Comparison of ENCODE assay signal across 8 cellular contexts in genomic region chr13:32316030-32316344, GRCh38. TPM values are rescaled to one million over a fixed set of nuclear protein-coding genes. Genes with fewer than 3 reads are reported as not detected.
DNase-seq lines count a peak whose midpoint lies in the region; ATAC-seq and TF ChIP-seq lines count a peak whose summit lies in the region.

No MANE protein-coding gene starts in this region.

- H3K27ac Mint-ChIP-seq in GM23338 (peak overlapping the region; percentile 99), chondrocyte (ENCODE audit: unreplicated experiment) (peak overlapping the region; percentile 97), naive B cell (peak overlapping the region; percentile 100)

- H2AFZ ChIP-seq in GM23338 = peak overlapping the region; percentile 18; the same call in 1 of the 2 replicates

- H3K4me1 ChIP-seq in GM23338 (ENCODE audit: insufficient read depth) = no peaks in the 10 kb centered on the region; the same call in 1 of the 2 replicates

- H3K9me3 ChIP-seq in MG63 = no peaks in the 10 kb centered on the region

- H3K9me2 ChIP-seq in GM23338 (ENCODE audit: insufficient read depth) = no peaks in the 10 kb centered on the region

- no peaks in the 10 kb centered on the region for H3K79me2 ChIP-seq in GM23338 (replicated peaks; ENCODE audit: insufficient read depth)

- H3K27me3 ChIP-seq in GM23338 (ENCODE audit: insufficient read depth) (no peaks in the 10 kb centered on the region), MG63 (no peaks in the 10 kb centered on the region)

- H3K4me2 ChIP-seq in GM23338 = peak overlapping the region; percentile 76

- H3F3A ChIP-seq in GM23338 (replicated peaks; ENCODE audit: low read depth) = no peaks in the 10 kb centered on the region

- H3K9me3 Mint-ChIP-seq in GM23338 = no peaks in the 10 kb centered on the region
- H3K9me3 Mint-ChIP-seq in chondrocyte (ENCODE audit: low read depth) = no peaks in the 10 kb centered on the region
- peaks cover 0 to 2% (median 0%) of the 10 kb centered on the region in 7 donors for H3K9me3 Mint-ChIP-seq in naive B cell

- DNase-seq in GM23338 (ENCODE audit: low spot score) (no peak), MG63 (no peak), chondrocyte (ENCODE audit: low spot score) (no peak), naive B cell (no peak), SIG-M5 treated with dmso at 0.1 percent for 504 hours (lab: John Stamatoyannopoulos, UW; ENCODE audit: unreplicated experiment) (no peak), NCI-H1417 (lab: John Stamatoyannopoulos, UW) (no peak)
- no peak for DNase-seq in stimulated activated CD4-positive, alpha-beta T cell treated with anti-CD3 and anti-CD28 coated beads, Interleukin-4, amount 100 ng/mL, for 24 hours

- H4K20me1 ChIP-seq in GM23338 (replicated peaks; ENCODE audit: insufficient read depth) = no peaks in the 10 kb centered on the region

- H3K27me3 Mint-ChIP-seq in GM23338 (ENCODE audit: insufficient read depth, low read depth, poor library complexity) (peaks cover 8% of the 10 kb centered on the region), chondrocyte (ENCODE audit: low read depth) (no peaks in the 10 kb centered on the region), naive B cell (no peaks in the 10 kb centered on the region)

- peak; percentile 60 for ATAC-seq in GM18511 (IDR thresholded peaks at IDR 0.05; ENCODE audit: unreplicated experiment)
- ATAC-seq in GM23338 = peak; percentile 19
- ATAC-seq in naive B cell (ENCODE audit: low read depth in 2 of 2) = peak; percentile 6 to 10

- H3K36me3 ChIP-seq in GM23338 (ENCODE audit: insufficient read depth) = peaks cover 8% of the 10 kb centered on the region; the same call in 1 of the 2 replicates
- H3K36me3 ChIP-seq in MG63 = peaks cover 25% of the 10 kb centered on the region

- H3K4me3 ChIP-seq in GM23338 (peak overlapping the region; percentile 65), MG63 (peak overlapping the region; percentile 77)

- TF ChIP-seq CTCF in GM23338 (conservative IDR thresholded peaks at IDR 0.05; ENCODE audit: low read depth in 2 of 2) = no peak
- no peak for TF ChIP-seq CTCF in chondrocyte (IDR thresholded peaks at IDR 0.05)

- H3K36me3 Mint-ChIP-seq in GM23338 (ENCODE audit: low read depth) = peaks cover 16% of the 10 kb centered on the region
- no peaks in the 10 kb centered on the region for H3K36me3 Mint-ChIP-seq in chondrocyte (ENCODE audit: low read depth)
- peaks cover 0 to 7% of the 10 kb centered on the region in 2 donors for H3K36me3 Mint-ChIP-seq in naive B cell

- H3K27ac ChIP-seq in GM23338 (ENCODE audit: low read depth) = peak overlapping the region; percentile 93

- peak overlapping the region; percentile 88 for H3K4me3 Mint-ChIP-seq in GM23338
- H3K4me3 Mint-ChIP-seq in chondrocyte (ENCODE audit: unreplicated experiment) = peak overlapping the region; percentile 92
- H3K4me3 Mint-ChIP-seq in naive B cell = peak overlapping the region; percentile 94 to 99 (median 96)

- H3K4me1 Mint-ChIP-seq in GM23338 = peaks cover 10% of the 10 kb centered on the region; the same call in 2 of the 3 replicates
- peaks cover 19% of the 10 kb centered on the region for H3K4me1 Mint-ChIP-seq in chondrocyte (ENCODE audit: low read depth)
- peaks cover 0 to 21% (median 18%) of the 10 kb centered on the region in 3 donors for H3K4me1 Mint-ChIP-seq in naive B cell

TF ChIP-seq in GM23338, 12 proteins besides CTCF, POLR2A, EP300 and RAD21 (continues in another document):
- no peak for TF ChIP-seq NANOG (IDR thresholded peaks at IDR 0.05; ENCODE audit: borderline replicate concordance)
- TF ChIP-seq, protein P1, sequence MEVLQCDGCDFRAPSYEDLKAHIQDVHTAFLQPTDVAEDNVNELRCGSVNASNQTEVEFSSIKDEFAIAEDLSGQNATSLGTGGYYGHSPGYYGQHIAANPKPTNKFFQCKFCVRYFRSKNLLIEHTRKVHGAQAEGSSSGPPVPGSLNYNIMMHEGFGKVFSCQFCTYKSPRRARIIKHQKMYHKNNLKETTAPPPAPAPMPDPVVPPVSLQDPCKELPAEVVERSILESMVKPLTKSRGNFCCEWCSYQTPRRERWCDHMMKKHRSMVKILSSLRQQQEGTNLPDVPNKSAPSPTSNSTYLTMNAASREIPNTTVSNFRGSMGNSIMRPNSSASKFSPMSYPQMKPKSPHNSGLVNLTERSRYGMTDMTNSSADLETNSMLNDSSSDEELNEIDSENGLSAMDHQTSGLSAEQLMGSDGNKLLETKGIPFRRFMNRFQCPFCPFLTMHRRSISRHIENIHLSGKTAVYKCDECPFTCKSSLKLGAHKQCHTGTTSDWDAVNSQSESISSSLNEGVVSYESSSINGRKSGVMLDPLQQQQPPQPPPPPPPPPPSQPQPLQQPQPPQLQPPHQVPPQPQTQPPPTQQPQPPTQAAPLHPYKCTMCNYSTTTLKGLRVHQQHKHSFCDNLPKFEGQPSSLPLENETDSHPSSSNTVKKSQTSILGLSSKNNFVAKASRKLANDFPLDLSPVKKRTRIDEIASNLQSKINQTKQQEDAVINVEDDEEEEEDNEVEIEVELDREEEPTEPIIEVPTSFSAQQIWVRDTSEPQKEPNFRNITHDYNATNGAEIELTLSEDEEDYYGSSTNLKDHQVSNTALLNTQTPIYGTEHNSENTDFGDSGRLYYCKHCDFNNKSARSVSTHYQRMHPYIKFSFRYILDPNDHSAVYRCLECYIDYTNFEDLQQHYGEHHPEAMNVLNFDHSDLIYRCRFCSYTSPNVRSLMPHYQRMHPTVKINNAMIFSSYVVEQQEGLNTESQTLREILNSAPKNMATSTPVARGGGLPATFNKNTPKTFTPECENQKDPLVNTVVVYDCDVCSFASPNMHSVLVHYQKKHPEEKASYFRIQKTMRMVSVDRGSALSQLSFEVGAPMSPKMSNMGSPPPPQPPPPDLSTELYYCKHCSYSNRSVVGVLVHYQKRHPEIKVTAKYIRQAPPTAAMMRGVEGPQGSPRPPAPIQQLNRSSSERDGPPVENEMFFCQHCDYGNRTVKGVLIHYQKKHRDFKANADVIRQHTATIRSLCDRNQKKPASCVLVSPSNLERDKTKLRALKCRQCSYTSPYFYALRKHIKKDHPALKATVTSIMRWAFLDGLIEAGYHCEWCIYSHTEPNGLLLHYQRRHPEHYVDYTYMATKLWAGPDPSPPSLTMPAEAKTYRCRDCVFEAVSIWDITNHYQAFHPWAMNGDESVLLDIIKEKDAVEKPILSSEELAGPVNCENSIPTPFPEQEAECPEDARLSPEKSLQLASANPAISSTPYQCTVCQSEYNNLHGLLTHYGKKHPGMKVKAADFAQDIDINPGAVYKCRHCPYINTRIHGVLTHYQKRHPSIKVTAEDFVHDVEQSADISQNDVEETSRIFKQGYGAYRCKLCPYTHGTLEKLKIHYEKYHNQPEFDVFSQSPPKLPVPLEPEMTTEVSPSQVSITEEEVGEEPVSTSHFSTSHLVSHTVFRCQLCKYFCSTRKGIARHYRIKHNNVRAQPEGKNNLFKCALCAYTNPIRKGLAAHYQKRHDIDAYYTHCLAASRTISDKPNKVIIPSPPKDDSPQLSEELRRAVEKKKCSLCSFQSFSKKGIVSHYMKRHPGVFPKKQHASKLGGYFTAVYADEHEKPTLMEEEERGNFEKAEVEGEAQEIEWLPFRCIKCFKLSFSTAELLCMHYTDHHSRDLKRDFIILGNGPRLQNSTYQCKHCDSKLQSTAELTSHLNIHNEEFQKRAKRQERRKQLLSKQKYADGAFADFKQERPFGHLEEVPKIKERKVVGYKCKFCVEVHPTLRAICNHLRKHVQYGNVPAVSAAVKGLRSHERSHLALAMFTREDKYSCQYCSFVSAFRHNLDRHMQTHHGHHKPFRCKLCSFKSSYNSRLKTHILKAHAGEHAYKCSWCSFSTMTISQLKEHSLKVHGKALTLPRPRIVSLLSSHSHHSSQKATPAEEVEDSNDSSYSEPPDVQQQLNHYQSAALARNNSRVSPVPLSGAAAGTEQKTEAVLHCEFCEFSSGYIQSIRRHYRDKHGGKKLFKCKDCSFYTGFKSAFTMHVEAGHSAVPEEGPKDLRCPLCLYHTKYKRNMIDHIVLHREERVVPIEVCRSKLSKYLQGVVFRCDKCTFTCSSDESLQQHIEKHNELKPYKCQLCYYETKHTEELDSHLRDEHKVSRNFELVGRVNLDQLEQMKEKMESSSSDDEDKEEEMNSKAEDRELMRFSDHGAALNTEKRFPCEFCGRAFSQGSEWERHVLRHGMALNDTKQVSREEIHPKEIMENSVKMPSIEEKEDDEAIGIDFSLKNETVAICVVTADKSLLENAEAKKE (CRISPR knock-in tag; IDR thresholded peaks at IDR 0.05) = no peak
- no peak for TF ChIP-seq POLR2AphosphoS5 (IDR thresholded peaks at IDR 0.05; ENCODE audit: low read depth)

RNA-seq across cellular contexts. Expression of gene BRCA2, which starts 0.7 kb away (rescaled TPM):
- 22.4 and 28.6 TPM in 2 replicates for total RNA-seq in GM23338 (2014; rRNA removed; shearing (Covaris generic))
- polyA plus RNA-seq in GM23338 (2016; fragmentation: Nextera tagmentation; extraction: Ambion mirVana) (28.1 and 38.7 TPM in 2 replicates), naive B cell (ENCODE audit: low read depth in 6 of 6) (1 to 10 TPM; 2.9 to 6.6 (median 4.5) TPM)
- 6.1 and 11.2 TPM in 2 replicates for total RNA-seq in MG63 (2014; rRNA removed; shearing (Covaris generic); ENCODE audit: low replicate concordance)
- total RNA-seq in chondrocyte = 2.5 to 7.5 TPM (median 4.4 TPM) in 3 replicates

RNA-seq across cellular contexts. Expression of gene ZAR1L, which starts 0.8 kb away (rescaled TPM):
- total RNA-seq in GM23338 (2014; rRNA removed; shearing (Covaris generic)) = 0.23 and 0.56 TPM in 2 replicates
- polyA plus RNA-seq in GM23338 (2016; fragmentation: Nextera tagmentation; extraction: Ambion mirVana) (0.31 and 0.37 TPM in 2 replicates), naive B cell (ENCODE audit: low read depth in 6 of 6) (not detected)
- total RNA-seq in MG63 (2014; rRNA removed; shearing (Covaris generic); ENCODE audit: low replicate concordance) = not detected in 2 replicates
- not detected in 3 replicates for total RNA-seq in chondrocyte

Comparison
In these comparisons a context has a peak if more than half of its experiments do, and no peak if none do; other contexts are left out.
1. ATAC-seq: peak in every context shown above with its lines; median percentile 60 in GM18511; 19 in GM23338; 8 in naive B cell.